In the genomic region with DNA sequence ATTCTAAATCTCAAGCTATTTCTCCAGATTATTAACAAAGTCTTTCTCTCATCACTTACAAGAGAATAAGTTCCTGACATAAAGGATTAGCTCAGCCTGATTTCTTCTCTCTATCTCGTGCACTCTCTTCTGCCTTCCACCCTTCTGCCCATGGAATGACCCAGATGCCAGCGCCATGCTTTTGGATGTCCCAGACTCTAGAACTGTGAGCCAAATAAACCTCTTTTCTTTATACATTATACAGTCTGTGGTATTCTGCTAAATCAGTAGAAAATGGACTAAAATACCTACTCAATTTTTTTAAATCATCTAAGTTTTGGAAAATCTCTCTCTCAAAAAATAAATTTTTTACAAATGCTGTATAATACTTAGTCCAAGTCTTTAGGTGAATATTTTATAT, we compare ENCODE assay signal across 29 cellular contexts.
"Had no signal": no experiment of that assay in that cellular context is flagged by ENCODE, and none has a peak within 500 bp of the region (broad histone marks: within the 10 kb centered on the region; RNA-seq: fewer than 3 reads in every experiment).

No MANE protein-coding gene starts in this region.

- H3K27me3 Mint-ChIP-seq: dendritic cell treated with granulocyte-macrophage colony-stimulating factor and Interleukin-4, amounts not matched to agents 40 ng/mL and 50 ng/mL, for 4 days; effector memory CD8-positive, alpha-beta T cell had no signal

- H3K27me3 ChIP-seq: colonic mucosa, dorsolateral prefrontal cortex, esophagus muscularis mucosa, esophagus squamous epithelium, foreskin keratinocyte, gastrocnemius medialis, gastroesophageal sphincter, heart left ventricle, heart right ventricle had no signal

- H3K36me3 ChIP-seq: colonic mucosa, esophagus muscularis mucosa, esophagus squamous epithelium, gastrocnemius medialis, gastroesophageal sphincter, heart left ventricle had no signal

- H3K4me3 Mint-ChIP-seq: dendritic cell treated with granulocyte-macrophage colony-stimulating factor and Interleukin-4, amounts not matched to agents 40 ng/mL and 50 ng/mL, for 4 days; effector memory CD8-positive, alpha-beta T cell; endodermal cell had no signal

- H3K9me3 Mint-ChIP-seq: dendritic cell treated with granulocyte-macrophage colony-stimulating factor and Interleukin-4, amounts not matched to agents 40 ng/mL and 50 ng/mL, for 4 days; effector memory CD8-positive, alpha-beta T cell had no signal

- FAIRE-seq: colon, endometrium, endothelial cell of umbilical vein, frontal cortex had no signal

- ATAC-seq: effector memory CD8-positive, alpha-beta T cell; esophagus mucosa; foreskin keratinocyte; gastrocnemius medialis; gastroesophageal sphincter; heart left ventricle; heart right ventricle had no signal

- H3K27ac Mint-ChIP-seq: dendritic cell treated with granulocyte-macrophage colony-stimulating factor and Interleukin-4, amounts not matched to agents 40 ng/mL and 50 ng/mL, for 4 days; effector memory CD8-positive, alpha-beta T cell; endodermal cell had no signal

- H3K27ac ChIP-seq: colonic mucosa, coronary artery, dorsolateral prefrontal cortex, epithelial cell of prostate, esophagus muscularis mucosa, esophagus squamous epithelium, foreskin keratinocyte, gastrocnemius medialis, gastroesophageal sphincter, heart left ventricle, heart right ventricle had no signal

- DNase-seq: colonic mucosa; cortex of kidney; dermis blood vessel endothelial cell; dorsolateral prefrontal cortex; effector CD4-positive, alpha-beta T cell; effector CD8-positive, alpha-beta T cell; effector memory CD4-positive, alpha-beta T cell; effector memory CD8-positive, alpha-beta T cell; endodermal cell; erythroblast; esophagus squamous epithelium; foreskin fibroblast; foreskin keratinocyte; foreskin melanocyte; gastrocnemius medialis; glutamatergic neuron; head of caudate nucleus; heart left ventricle; heart right ventricle had no signal

- H3K4me3 ChIP-seq: colonic mucosa, coronary artery, dorsolateral prefrontal cortex, esophagus muscularis mucosa, esophagus squamous epithelium, gastrocnemius medialis, gastroesophageal sphincter, heart left ventricle, heart right ventricle had no signal

- H3K9me3 ChIP-seq: colonic mucosa, esophagus muscularis mucosa, esophagus squamous epithelium, gastrocnemius medialis, gastroesophageal sphincter had no signal

- H3K4me1 ChIP-seq: colonic mucosa, esophagus muscularis mucosa, esophagus squamous epithelium, foreskin keratinocyte, gastroesophageal sphincter had no signal
